In the genomic region with DNA sequence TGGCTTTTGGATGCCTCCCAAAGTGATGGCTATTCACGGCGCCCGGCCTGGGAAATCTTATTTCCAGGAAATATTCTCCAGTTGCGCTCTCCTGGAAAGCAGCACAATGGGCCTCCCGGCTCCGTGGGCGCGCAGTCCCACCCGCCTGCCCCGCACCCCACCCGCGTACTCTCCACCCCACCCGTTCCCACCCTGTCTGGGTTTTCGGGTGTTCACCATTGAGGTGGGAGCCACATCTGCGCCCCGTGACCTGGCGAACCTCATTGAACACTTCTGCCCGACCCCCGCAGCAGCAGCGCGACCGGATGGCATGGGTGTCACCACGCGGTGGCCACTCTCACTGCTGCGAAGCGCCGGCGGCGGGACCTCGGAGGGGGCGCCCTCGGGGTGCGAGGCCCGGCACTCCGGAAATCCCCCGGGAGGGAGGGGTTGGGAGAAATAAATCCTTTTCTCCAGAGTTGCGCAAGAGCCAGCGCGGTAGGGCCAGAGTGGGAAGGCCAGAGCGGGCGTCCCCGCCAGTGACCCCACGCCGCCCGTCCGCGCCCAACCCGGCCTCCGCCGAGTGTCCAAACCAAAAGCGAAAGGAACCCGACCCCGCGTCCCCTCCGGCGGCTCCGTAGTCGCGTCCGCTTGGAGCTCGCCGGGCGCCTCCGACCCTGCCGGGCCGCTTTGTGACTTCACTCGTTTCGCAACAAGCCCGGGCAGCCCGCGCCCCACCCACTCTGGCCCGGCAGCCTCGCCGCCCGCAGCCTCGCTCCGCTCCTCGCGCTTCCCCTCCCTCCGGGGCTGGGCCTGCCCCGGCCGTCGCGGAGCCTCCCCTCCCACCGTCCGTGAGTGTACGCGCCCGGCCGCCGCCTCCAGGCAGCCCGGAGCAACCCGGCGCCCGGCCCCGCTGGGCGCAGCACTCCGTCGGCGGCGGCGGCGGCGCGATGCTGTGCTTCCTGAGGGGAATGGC, we compare ENCODE assay signal across 8 cellular contexts. TPM values are rescaled to one million over a fixed set of nuclear protein-coding genes. Genes with fewer than 3 reads are reported as not detected.
DNase-seq lines count a peak whose midpoint lies in the region; TF ChIP-seq lines count a peak whose summit lies in the region.

DRAM1 (plus strand) TSS at position 720 of the 955 bp plus-strand sequence; CDS start at position 930, 210 bp downstream.

- in situ Hi-C loops in T47D (cut with HindIII; ENCODE audit: low pct_unique_long_range_greater_than_20kb, low sequenced_read_pairs): no loop called here

- H3K4me3 ChIP-seq in GM12875 (ENCODE audit: low read depth, low read length): peak within 1 kb of the TSS; percentile 92
- peak within 1 kb of the TSS; percentile 83 for H3K4me3 ChIP-seq in HFF-Myc (replicated peaks; ENCODE audit: low read depth, low read length)
- peak within 1 kb of the TSS; percentile 63 for H3K4me3 ChIP-seq in NB4 (ENCODE audit: low read depth, low read length)
- H3K4me3 ChIP-seq in iPS-18c (ENCODE audit: insufficient read depth, low read depth, low read length): peak within 1 kb of the TSS; percentile 96
- peak within 1 kb of the TSS; percentile 78 to 95 (median 95) for H3K4me3 ChIP-seq in skeletal muscle tissue (ENCODE audit: low read length in 3 of 3)

- peak; percentile 61 for TF ChIP-seq POLR2A in NB4 (IDR thresholded peaks at IDR 0.05; ENCODE audit: extremely low read depth, insufficient read length)

- H3K9me3 ChIP-seq in iPS-18c (ENCODE audit: control insufficient read depth, insufficient read depth, low read length): no peaks in the 10 kb centered on the region
- H3K9me3 ChIP-seq in skeletal muscle tissue (ENCODE audit: control insufficient read depth in 3 of 3, low read length in 3 of 3): no peaks in the 10 kb centered on the region

- H3K27ac ChIP-seq in VCaP (peak within 1 kb of the TSS; percentile 87), skeletal muscle tissue (ENCODE audit: low read depth, low read length) (peak within 1 kb of the TSS; percentile 93)

- TF ChIP-seq CTCF in GM12875 (IDR thresholded peaks at IDR 0.05; ENCODE audit: borderline replicate concordance, insufficient read depth, low read depth, low read length) (peak; percentile 37), HFF-Myc (IDR thresholded peaks at IDR 0.05; ENCODE audit: low read depth, low read length, missing control alignments) (no peak), NB4 (IDR thresholded peaks at IDR 0.05; ENCODE audit: low read depth, low read length) (peak; percentile 6), VCaP (conservative IDR thresholded peaks at IDR 0.05) (peak; percentile 29; the same call in 1 of the 2 replicates)

- H3K4me1 ChIP-seq in skeletal muscle tissue (ENCODE audit: control insufficient read depth in 3 of 3, insufficient read depth in 3 of 3, low read length in 3 of 3): peaks cover 0 to 11% (median 10%) of the 10 kb centered on the region in 3 donors

- H3K36me3 ChIP-seq in skeletal muscle tissue (ENCODE audit: control insufficient read depth in 3 of 3, insufficient read depth in 3 of 3, low read length in 3 of 3): peaks cover 0 to 2% (median 0%) of the 10 kb centered on the region in 3 donors

- peak within 1 kb of the TSS; percentile 83 to 93 (median 89) for H3K9ac ChIP-seq in skeletal muscle tissue (ENCODE audit: low read depth in 1 of 3, low read length in 3 of 3)

- H3K27me3 ChIP-seq in skeletal muscle tissue (ENCODE audit: control insufficient read depth in 3 of 3, insufficient read depth in 3 of 3, low read length in 3 of 3): no peaks in the 10 kb centered on the region

- DNase-seq in HFF-Myc (ENCODE audit: extremely low read depth, low read depth) (peak; percentile 39), NB4 (ENCODE audit: low read depth) (peak; percentile 97), T47D (ENCODE audit: low read depth in 1 of 2, low spot score in 1 of 2) (peak; percentile 76 to 96), OCI-M2 (lab: John Stamatoyannopoulos, UW; ENCODE audit: unreplicated experiment) (no peak)

RNA-seq across cellular contexts. Expression of gene DRAM1, which starts in this region (rescaled TPM):
- total RNA-seq in skeletal muscle tissue: 3.7 TPM
